Comparison of ENCODE assay signal across 9 cellular contexts in genomic region chr9:22119537-22120167, GRCh38.
DNase-seq lines count a peak whose midpoint lies in the region; ATAC-seq and TF ChIP-seq lines count a peak whose summit lies in the region.
"Had no signal": no experiment of that assay in that cellular context is flagged by ENCODE, and none has a peak within 500 bp of the region (broad histone marks: within the 10 kb centered on the region; RNA-seq: fewer than 3 reads in every experiment).

No MANE protein-coding gene starts in this region.

- H3K27me3 Mint-ChIP-seq in T-helper 2 cell treated with Interferon-gamma antibody and Interleukin-4, amounts not matched to agents 5 μg/mL and 100 μg/mL, for 36 hours (ENCODE audit: low read depth) = peaks cover 75% of the 10 kb centered on the region

- no peak for TF ChIP-seq POLR2A in erythroblast (IDR thresholded peaks at IDR 0.05; ENCODE audit: low read length)

- no peak overlapping the region for H3K4me3 Mint-ChIP-seq in T-helper 2 cell treated with Interferon-gamma antibody and Interleukin-4, amounts not matched to agents 5 μg/mL and 100 μg/mL, for 36 hours

- DNase-seq in NCI-H1092 treated with DMSO at 0.1 percent for 48 hours (lab: John Stamatoyannopoulos, UW) (peak; percentile 28), NCI-H1092 (lab: John Stamatoyannopoulos, UW) (no peak), NCI-H82 (lab: John Stamatoyannopoulos, UW) (peak; percentile 61), erythroblast (lab: John Stamatoyannopoulos, UW) (peak; percentile 20 to 28), renal cortical epithelial cell (ENCODE audit: low read depth) (peak; percentile 58)
- DNase-seq in T-helper 2 cell treated with Interferon-gamma antibody and Interleukin-4, amounts not matched to agents 5 μg/mL and 100 μg/mL, for 36 hours (ENCODE audit: low spot score) = no peak

- no peaks in the 10 kb centered on the region for H3K36me3 Mint-ChIP-seq in T-helper 2 cell treated with Interferon-gamma antibody and Interleukin-4, amounts not matched to agents 5 μg/mL and 100 μg/mL, for 36 hours (ENCODE audit: low read depth)

- no peaks in the 10 kb centered on the region for H3K9me3 Mint-ChIP-seq in T-helper 2 cell treated with Interferon-gamma antibody and Interleukin-4, amounts not matched to agents 5 μg/mL and 100 μg/mL, for 36 hours

- ATAC-seq in GM21717 (IDR thresholded peaks at IDR 0.05; ENCODE audit: unreplicated experiment) = peak; percentile 50
- no peak for ATAC-seq in GM21515 (IDR thresholded peaks at IDR 0.05; ENCODE audit: unreplicated experiment)
- ATAC-seq: A549 had no signal

- no peak overlapping the region for H3K27ac Mint-ChIP-seq in T-helper 2 cell treated with Interferon-gamma antibody and Interleukin-4, amounts not matched to agents 5 μg/mL and 100 μg/mL, for 36 hours

- peaks cover 20% of the 10 kb centered on the region for H3K4me1 Mint-ChIP-seq in T-helper 2 cell treated with Interferon-gamma antibody and Interleukin-4, amounts not matched to agents 5 μg/mL and 100 μg/mL, for 36 hours (ENCODE audit: low read depth)

Comparison
In these comparisons a context has a peak if more than half of its experiments do, and no peak if none do; other contexts are left out.
1. DNase-seq: peak in NCI-H1092 treated with DMSO at 0.1 percent for 48 hours (single experiment), NCI-H82 (single experiment), erythroblast (2 of 2) and renal cortical epithelial cell (single experiment); none in NCI-H1092 (single experiment) and T-helper 2 cell treated with Interferon-gamma antibody and Interleukin-4, amounts not matched to agents 5 μg/mL and 100 μg/mL, for 36 hours (single experiment).